Comparison of ENCODE assay signal across 12 cellular contexts in the genomic region with DNA sequence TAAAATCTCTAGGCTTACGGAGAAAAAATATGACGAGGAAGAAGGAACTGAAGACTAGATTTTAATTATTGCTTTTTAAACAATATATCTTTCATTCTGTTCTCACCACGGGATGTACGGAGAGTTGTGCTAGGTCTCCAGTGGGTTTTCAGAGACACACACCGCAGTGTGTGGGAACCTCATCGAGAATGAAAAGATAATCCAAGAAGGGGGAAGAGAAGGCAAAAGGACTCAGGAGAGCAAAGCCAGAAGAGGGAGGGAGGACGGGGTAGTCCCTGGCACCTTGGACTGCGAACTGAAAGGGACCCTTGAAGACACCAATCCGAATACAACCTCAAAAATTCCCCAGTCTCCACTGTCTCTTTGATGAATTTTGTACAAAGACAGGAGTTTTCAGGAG. TPM values are rescaled to one million over a fixed set of nuclear protein-coding genes. Genes with fewer than 3 reads are reported as not detected.
A peak's percentile ranks its signal among the peaks of the same experiment; 100 is the strongest.
DNase-seq lines count a peak whose midpoint lies in the region; ATAC-seq and TF ChIP-seq lines count a peak whose summit lies in the region.
"Had no signal": no experiment of that assay in that cellular context is flagged by ENCODE, and none has a peak within 500 bp of the region (broad histone marks: within the 10 kb centered on the region; RNA-seq: fewer than 3 reads in every experiment).

No MANE protein-coding gene starts in this region.

- H3K4me1 ChIP-seq in cardiac muscle cell (ENCODE audit: low read depth) (peaks cover 24% of the 10 kb centered on the region), iPS-15b (ENCODE audit: control insufficient read depth, insufficient read depth, low read length) (peaks cover 21% of the 10 kb centered on the region)
- H3K4me1 ChIP-seq: foreskin keratinocyte, parathyroid adenoma had no signal

- no peak overlapping the region for H3K9ac ChIP-seq in iPS-15b (ENCODE audit: low read depth, low read length)
- H3K9ac ChIP-seq: parathyroid adenoma had no signal

- TF ChIP-seq CTCF in cardiac muscle cell (IDR thresholded peaks at IDR 0.05; ENCODE audit: low read depth, low read length), result no peak

- ATAC-seq in left cardiac atrium (no peak), T-helper 17 cell (no peak), sciatic nerve (no peak), HG03108 (IDR thresholded peaks at IDR 0.05; ENCODE audit: unreplicated experiment) (no peak)
- no peak for ATAC-seq in stimulated activated naive CD8-positive, alpha-beta T cell treated with anti-CD3 and anti-CD28 coated beads, Interleukin-15, amount 100 ng/mL, for 72 hours

- no peak overlapping the region for H3K27ac ChIP-seq in cardiac muscle cell
- H3K27ac ChIP-seq: foreskin keratinocyte, parathyroid adenoma had no signal

- peak overlapping the region; percentile 97 for H3K27ac Mint-ChIP-seq in T-helper 17 cell
- peak overlapping the region in 1 of 2 donors; percentile 92 for H3K27ac Mint-ChIP-seq in stimulated activated naive CD8-positive, alpha-beta T cell treated with anti-CD3 and anti-CD28 coated beads, Interleukin-15, amount 100 ng/mL, for 72 hours

- peak overlapping the region; percentile 96 for H3K4me3 ChIP-seq in cardiac muscle cell
- H3K4me3 ChIP-seq in iPS-15b (ENCODE audit: low read depth, low read length), result peak overlapping the region; percentile 58

- DNase-seq in cardiac muscle cell (ENCODE audit: low read depth in 1 of 2, low spot score in 1 of 2) (no peak), left cardiac atrium (no peak), T-helper 17 cell (no peak), sciatic nerve (ENCODE audit: low spot score) (no peak), hippocampal formation (lab: John Stamatoyannopoulos, UW) (no peak)
- no peak for DNase-seq in stimulated activated naive CD8-positive, alpha-beta T cell treated with anti-CD3 and anti-CD28 coated beads, Interleukin-15, amount 100 ng/mL, for 72 hours
- DNase-seq: dorsolateral prefrontal cortex, NCI-H524 treated with DMSO at 0.1 percent for 48 hours had no signal

- H3K27me3 ChIP-seq in cardiac muscle cell (peaks cover 30% of the 10 kb centered on the region), iPS-15b (ENCODE audit: control insufficient read depth, insufficient read depth, low read length) (peaks cover 90% of the 10 kb centered on the region)

- H3K9me3 ChIP-seq in cardiac muscle cell (ENCODE audit: low read depth), result no peaks in the 10 kb centered on the region
- no peaks in the 10 kb centered on the region for H3K9me3 ChIP-seq in T-helper 17 cell (ENCODE audit: control insufficient read depth, low read length, poor library complexity, severe bottlenecking)
- H3K9me3 ChIP-seq in iPS-15b (ENCODE audit: control insufficient read depth, insufficient read depth, low read length), result no peaks in the 10 kb centered on the region

- H3K27me3 Mint-ChIP-seq in T-helper 17 cell, result peaks cover 29% of the 10 kb centered on the region
- H3K27me3 Mint-ChIP-seq in stimulated activated naive CD8-positive, alpha-beta T cell treated with anti-CD3 and anti-CD28 coated beads, Interleukin-15, amount 100 ng/mL, for 72 hours, result no peaks in the 10 kb centered on the region

- no peaks in the 10 kb centered on the region for H3K9me3 Mint-ChIP-seq in stimulated activated naive CD8-positive, alpha-beta T cell treated with anti-CD3 and anti-CD28 coated beads, Interleukin-15, amount 100 ng/mL, for 72 hours

- peaks cover 39% of the 10 kb centered on the region for H3K4me1 Mint-ChIP-seq in T-helper 17 cell
- peaks cover 43% of the 10 kb centered on the region for H3K4me1 Mint-ChIP-seq in stimulated activated naive CD8-positive, alpha-beta T cell treated with anti-CD3 and anti-CD28 coated beads, Interleukin-15, amount 100 ng/mL, for 72 hours

- no peaks in the 10 kb centered on the region for H3K36me3 ChIP-seq in cardiac muscle cell
- H3K36me3 ChIP-seq in iPS-15b (ENCODE audit: control insufficient read depth, insufficient read depth, low read length), result no peaks in the 10 kb centered on the region

- peaks cover 5% of the 10 kb centered on the region for H3K36me3 Mint-ChIP-seq in T-helper 17 cell (ENCODE audit: low read depth)

- H3K4me3 Mint-ChIP-seq in T-helper 17 cell, result peak overlapping the region; percentile 98
- H3K4me3 Mint-ChIP-seq in stimulated activated naive CD8-positive, alpha-beta T cell treated with anti-CD3 and anti-CD28 coated beads, Interleukin-15, amount 100 ng/mL, for 72 hours, result peak overlapping the region; percentile 88 to 90

- intact Hi-C loops in left cardiac atrium (cut with DNase I), result no loop called here
- intact Hi-C loops in sciatic nerve (cut with DNase I), result no loop called here

RNA-seq across cellular contexts. Expression of gene LEF1, which starts 0.9 kb away (rescaled TPM):
- total RNA-seq in cardiac muscle cell (67.2 and 70.3 TPM in 2 replicates), left cardiac atrium (1 to 10 TPM in 1 of 2 donors, under 1 TPM in 1; 0.71 to 1.3 TPM), T-helper 17 cell (100 to 1,000 TPM; 236 to 319 TPM), sciatic nerve (10.7 TPM)
- polyA plus RNA-seq in cardiac muscle cell, result 45.8 and 69.1 TPM in 2 replicates
